In the genomic region with DNA sequence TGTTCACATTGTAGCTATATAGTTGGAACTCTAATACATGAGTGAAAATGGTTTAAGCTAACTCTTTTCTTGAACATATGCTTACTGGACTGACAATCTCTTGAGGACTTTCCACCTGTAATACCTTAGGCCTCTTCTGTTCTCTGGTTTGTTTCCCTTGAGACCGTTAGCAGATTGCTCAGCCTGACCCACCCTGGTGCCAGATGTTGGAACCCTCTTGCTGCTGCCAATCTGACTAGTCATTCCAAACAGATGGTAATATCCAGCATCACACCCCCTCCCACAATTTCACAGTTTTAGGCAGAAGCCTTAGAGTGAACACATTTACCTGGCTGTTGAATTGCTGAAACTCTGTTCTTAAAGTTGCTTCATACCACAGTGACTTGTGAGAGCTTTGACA, we compare ENCODE assay signal across 25 cellular contexts. TPM values are rescaled to one million over a fixed set of nuclear protein-coding genes. Genes with fewer than 3 reads are reported as not detected.
DNase-seq lines count a peak whose midpoint lies in the region; ATAC-seq and TF ChIP-seq lines count a peak whose summit lies in the region.
"Had no signal": no experiment of that assay in that cellular context is flagged by ENCODE, and none has a peak within 500 bp of the region (broad histone marks: within the 10 kb centered on the region; RNA-seq: fewer than 3 reads in every experiment).

No MANE protein-coding gene starts in this region.

- in situ Hi-C loops in GM23248 (cut with MboI), result no loop called here

- CTCF ChIA-PET in OCI-LY7 (lab: Charles Lee; ENCODE audit: unreplicated experiment), result no interaction called here

- ATAC-seq in gastroesophageal sphincter (no peak), HG02588 (IDR thresholded peaks at IDR 0.05; ENCODE audit: unreplicated experiment) (no peak)
- ATAC-seq: heart left ventricle; left cardiac atrium; naive thymus-derived CD4-positive, alpha-beta T cell had no signal

- no peak overlapping the region for H3K4me3 ChIP-seq in GM23248
- H3K4me3 ChIP-seq in OCI-LY7 (ENCODE audit: low read depth, low read length, poor library complexity, severe bottlenecking), result no peak overlapping the region
- H3K4me3 ChIP-seq in gastroesophageal sphincter, result no peak overlapping the region
- H3K4me3 ChIP-seq in stomach smooth muscle (ENCODE audit: low read length in 2 of 2), result no peak overlapping the region
- H3K4me3 ChIP-seq: cardiac muscle cell, heart left ventricle, tibial nerve had no signal

- H3K36me3 ChIP-seq in GM23248 (ENCODE audit: low read depth) (peaks cover 85% of the 10 kb centered on the region), OCI-LY7 (ENCODE audit: insufficient read depth, low read length) (no peaks in the 10 kb centered on the region), gastroesophageal sphincter (peaks cover 0 to 25% of the 10 kb centered on the region in 2 donors), stomach smooth muscle (ENCODE audit: control insufficient read depth in 2 of 2, insufficient read depth in 2 of 2, low read length in 2 of 2) (peaks cover 11 to 13% of the 10 kb centered on the region in 2 donors)
- H3K36me3 ChIP-seq: cardiac muscle cell had no signal

- H3K79me2 ChIP-seq in GM23248 (ENCODE audit: insufficient read depth), result peaks cover 100% of the 10 kb centered on the region
- H3K79me2 ChIP-seq in OCI-LY7 (ENCODE audit: insufficient read depth, low read depth, low read length), result no peaks in the 10 kb centered on the region

- peak overlapping the region; percentile 28 for H3K27ac ChIP-seq in GM23248
- no peak overlapping the region for H3K27ac ChIP-seq in OCI-LY7 (ENCODE audit: low read depth, low read length, poor library complexity, severe bottlenecking)
- peak overlapping the region in 3 of 4 donors; percentile 17 to 95 (median 89) for H3K27ac ChIP-seq in gastroesophageal sphincter
- peak overlapping the region; percentile 58 for H3K27ac ChIP-seq in stomach smooth muscle (ENCODE audit: low read length)
- H3K27ac ChIP-seq: cardiac muscle cell had no signal

- no TSS peak for BruUV-seq in OCI-LY7 (replicated peaks; lab: Mats Ljungman, UMichigan)

- H4K20me1 ChIP-seq in GM23248 (ENCODE audit: insufficient read depth) (peaks cover 19% of the 10 kb centered on the region; the same call in 1 of the 2 replicates), OCI-LY7 (ENCODE audit: insufficient read depth, low read length) (no peaks in the 10 kb centered on the region)

- H3K9me3 ChIP-seq in GM23248 (ENCODE audit: low read depth) (no peaks in the 10 kb centered on the region), OCI-LY7 (ENCODE audit: low read length) (no peaks in the 10 kb centered on the region), gastroesophageal sphincter (no peaks in the 10 kb centered on the region), stomach smooth muscle (ENCODE audit: control insufficient read depth in 2 of 2, low read length in 2 of 2) (no peaks in the 10 kb centered on the region)
- H3K9me3 ChIP-seq: tibial nerve had no signal

- H3K9me2 ChIP-seq in GM23248 (ENCODE audit: insufficient read depth), result no peaks in the 10 kb centered on the region
- no peaks in the 10 kb centered on the region for H3K9me2 ChIP-seq in OCI-LY7 (ENCODE audit: insufficient read depth, low read length)

- 37 to 48% methylated on average over 1 of the region's 1 CpG for WGBS in GM23248 (ENCODE audit: low coverage in 1 of 2, low lambda C conversion rate in 2 of 2, missing lambda C conversion rate in 2 of 2), 2 experiments
- WGBS in gastroesophageal sphincter (ENCODE audit: low coverage in 1 of 2), 2 donors, result 42 to 75% methylated on average over 1 of the region's 1 CpG

- TF ChIP-seq POLR2A in gastroesophageal sphincter (IDR thresholded peaks at IDR 0.05), result no peak

- H3K27me3 ChIP-seq in GM23248 (replicated peaks; ENCODE audit: insufficient read depth) (no peaks in the 10 kb centered on the region), gastroesophageal sphincter (no peaks in the 10 kb centered on the region), stomach smooth muscle (ENCODE audit: control insufficient read depth in 1 of 2, insufficient read depth in 2 of 2, low read length in 2 of 2) (no peaks in the 10 kb centered on the region)
- H3K27me3 ChIP-seq: cardiac muscle cell, heart left ventricle, tibial nerve had no signal

- intact Hi-C loops in OCI-LY7 (cut with micrococcal nuclease; ENCODE audit: unreplicated experiment), result no loop called here

- H3F3A ChIP-seq in GM23248 (ENCODE audit: insufficient read depth), result peaks cover 72% of the 10 kb centered on the region

- H3K9ac ChIP-seq in GM23248 (no peak overlapping the region), stomach smooth muscle (ENCODE audit: low read length in 2 of 2) (no peak overlapping the region)

- H3K4me1 ChIP-seq in GM23248 (ENCODE audit: insufficient read depth), result peaks cover 43% of the 10 kb centered on the region
- H3K4me1 ChIP-seq in OCI-LY7 (ENCODE audit: insufficient read depth, low read length, poor library complexity, severe bottlenecking), result no peaks in the 10 kb centered on the region
- peaks cover 4 to 82% (median 9%) of the 10 kb centered on the region in 3 donors for H3K4me1 ChIP-seq in gastroesophageal sphincter
- H3K4me1 ChIP-seq in stomach smooth muscle (ENCODE audit: control insufficient read depth, insufficient read depth, low read length), result peaks cover 37% of the 10 kb centered on the region

- POLR2A ChIA-PET in OCI-LY7 (lab: Charles Lee), result interaction anchor here (0.7 to 0.8 kb wide), 2 partner anchors 12 to 39 kb away, joined by 3 read pairs; no protein-coding TSS in a partner anchor

- no peak for TF ChIP-seq EP300 in gastroesophageal sphincter (IDR thresholded peaks at IDR 0.05)

- TF ChIP-seq CTCF in OCI-LY7 (conservative IDR thresholded peaks at IDR 0.05; ENCODE audit: low read length) (no peak), gastroesophageal sphincter (IDR thresholded peaks at IDR 0.05) (no peak)

- no peak overlapping the region for H2AFZ ChIP-seq in GM23248
- H2AFZ ChIP-seq in OCI-LY7 (ENCODE audit: low read length), result 0 out of 2 replicates have a peak overlapping the region, but pooled peaks have one; percentile 14

- H3K4me2 ChIP-seq in GM23248 (ENCODE audit: unreplicated experiment) (no peak overlapping the region), OCI-LY7 (ENCODE audit: low read length) (no peak overlapping the region)

- DNase-seq in GM23248 (peak; percentile 30), OCI-LY7 (ENCODE audit: low spot score) (no peak), NCI-H1417 (lab: John Stamatoyannopoulos, UW) (no peak), NCI-H1694 treated with DMSO at 0.1 percent for 48 hours (lab: John Stamatoyannopoulos, UW) (no peak), iPS-NIHi7 (ENCODE audit: extremely low spot score) (no peak)
- DNase-seq: activated CD4-positive, alpha-beta T cell treated with anti-CD3 and anti-CD28 coated beads for 4 hours; activated naive CD4-positive, alpha-beta T cell treated with Interleukin-2 at 50 U/mL for 16 hours; activated T-cell treated with anti-CD3 and anti-CD28 coated beads, Interleukin-2, amount 50 U/mL, for 48 hours; CD4-positive, CD25-positive, alpha-beta regulatory T cell; dermis blood vessel endothelial cell; heart left ventricle; left cardiac atrium; mesenchymal stem cell; naive thymus-derived CD4-positive, alpha-beta T cell; NCI-H526 treated with DMSO at 0.1 percent for 48 hours; nucleus accumbens; RPMI8226; stimulated activated CD4-positive, alpha-beta T cell treated with anti-CD3 and anti-CD28 coated beads, Interleukin-4, amount 100 ng/mL, for 1 hour; stimulated activated naive CD4-positive, alpha-beta T cell; T-helper 2 cell had no signal

RNA-seq across cellular contexts. Expression of gene CALD1, which starts 18.7 kb away (rescaled TPM):
- 674 and 698 TPM in 2 replicates for total RNA-seq in GM23248 (2014; rRNA removed; shearing (Covaris generic))
- 1,687 and 1,703 TPM in 2 replicates for polyA plus RNA-seq in GM23248 (2016; fragmentation: Nextera tagmentation; extraction: Ambion mirVana)
- total RNA-seq in OCI-LY7 (2014; rRNA removed; shearing (Covaris generic)), result 0.25 TPM in 1 of 2 replicates, not detected in the other
- total RNA-seq in OCI-LY7 (2022) (0.49 TPM in 1 of 2 replicates, not detected in the other), gastroesophageal sphincter (1,000 to 10,000 TPM; 1,513 to 2,575 (median 1,808) TPM)

Comparison
In these comparisons a context has a peak if more than half of its experiments do, and no peak if none do; other contexts are left out.
1. RNA of gene CALD1, which starts 18.7 kb away (total RNA-seq): 1,513 to 2,575 TPM in gastroesophageal sphincter and 674 to 698 TPM in GM23248; 0.25 to 0.49 TPM in OCI-LY7; every median in the first group is over 100 times any median in the second.